In the genomic region with DNA sequence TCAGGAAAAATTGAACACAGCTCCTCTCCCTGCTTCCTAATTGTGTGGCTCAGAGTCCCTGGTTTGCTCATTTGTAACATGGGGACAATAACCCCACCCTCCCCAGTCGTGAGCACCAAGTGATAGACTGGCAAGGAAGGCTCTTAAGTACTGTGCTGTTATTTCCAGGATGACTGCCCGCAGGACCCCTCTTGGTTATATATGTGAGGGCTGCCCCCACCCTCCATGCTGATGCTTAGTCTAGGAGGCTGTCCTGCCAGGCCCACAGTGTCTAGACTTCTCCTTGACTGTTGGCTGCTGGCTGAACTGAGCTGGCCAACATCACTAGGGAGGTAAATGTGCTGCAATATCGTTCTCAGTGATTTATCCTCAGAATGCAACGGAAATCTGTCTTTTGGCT, we compare ENCODE assay signal across 27 cellular contexts.
"Had no signal": no experiment of that assay in that cellular context is flagged by ENCODE, and none has a peak within 500 bp of the region (broad histone marks: within the 10 kb centered on the region; RNA-seq: fewer than 3 reads in every experiment).

No MANE protein-coding gene starts in this region.

- H3K9me3 Mint-ChIP-seq: activated T-helper 1 cell treated with anti-CD3 and anti-CD28 coated beads, Interleukin-12 subunit alpha, Interleukin-12 subunit beta, Interleukin-2, Interleukin-4 antibody, amounts not matched to agents 30 ng/mL and 10 ng/mL and 1 ng/mL, durations not matched to agents 14 hours and 24 hours and 36 hours; naive thymus-derived CD8-positive, alpha-beta T cell; neural progenitor cell; stimulated activated naive B cell treated with anti-CD40 and anti-IgM and Interleukin-4, amounts not matched to agents 10 μg/mL and 1 μg/mL and 100 μg/mL, for 72 hours; T-cell; T-helper 2 cell treated with Interferon-gamma antibody and Interleukin-4, amounts not matched to agents 5 μg/mL and 100 μg/mL, for 36 hours had no signal

- H3K27me3 Mint-ChIP-seq: activated CD4-positive, alpha-beta T cell treated with anti-CD3 and anti-CD28 coated beads for 36 hours; naive thymus-derived CD8-positive, alpha-beta T cell; stimulated activated naive B cell treated with anti-CD40 and anti-IgM and Interleukin-4, amounts not matched to agents 10 μg/mL and 1 μg/mL and 100 μg/mL, for 72 hours; T-cell had no signal

- H3K27me3 ChIP-seq: dorsolateral prefrontal cortex, gastroesophageal sphincter, neural progenitor cell, right atrium auricular region, suprapubic skin, tibial artery had no signal

- H3K27ac ChIP-seq: gastroesophageal sphincter, neural progenitor cell, right atrium auricular region, suprapubic skin, tibial artery had no signal

- H3K4me3 ChIP-seq: dorsolateral prefrontal cortex, gastroesophageal sphincter, neural progenitor cell, right atrium auricular region, smooth muscle cell, suprapubic skin, tibial artery had no signal

- H3K27ac Mint-ChIP-seq: activated CD4-positive, alpha-beta T cell treated with anti-CD3 and anti-CD28 coated beads for 36 hours; activated T-helper 1 cell treated with anti-CD3 and anti-CD28 coated beads, Interleukin-12 subunit alpha, Interleukin-12 subunit beta, Interleukin-2, Interleukin-4 antibody, amounts not matched to agents 30 ng/mL and 10 ng/mL and 1 ng/mL, durations not matched to agents 14 hours and 24 hours and 36 hours; neural progenitor cell; stimulated activated naive B cell treated with anti-CD40 and anti-IgM and Interleukin-4, amounts not matched to agents 10 μg/mL and 1 μg/mL and 100 μg/mL, for 72 hours; T-cell; T-helper 2 cell treated with Interferon-gamma antibody and Interleukin-4, amounts not matched to agents 5 μg/mL and 100 μg/mL, for 36 hours had no signal

- H3K9ac ChIP-seq: neural progenitor cell had no signal

- H2AFZ ChIP-seq: neural progenitor cell had no signal

- ATAC-seq: activated CD4-positive, alpha-beta T cell treated with anti-CD3 and anti-CD28 coated beads for 36 hours; gastroesophageal sphincter; left colon; naive thymus-derived CD8-positive, alpha-beta T cell; stimulated activated naive B cell treated with anti-CD40 and anti-IgM and Interleukin-4, amounts not matched to agents 10 μg/mL and 1 μg/mL and 100 μg/mL, for 72 hours; T-cell had no signal

- H3K4me2 ChIP-seq: neural progenitor cell, smooth muscle cell had no signal

- H3K9me3 ChIP-seq: gastroesophageal sphincter, right atrium auricular region, suprapubic skin, tibial artery had no signal

- H3K36me3 ChIP-seq: neural progenitor cell, right atrium auricular region had no signal

- DNase-seq: activated CD4-positive, alpha-beta T cell treated with anti-CD3 and anti-CD28 coated beads for 36 hours; activated CD4-positive, alpha-beta T cell treated with anti-CD3 and anti-CD28 coated beads, Interleukin-2, amount 50 U/mL, for 4 hours; activated CD4-positive, CD25-positive, alpha-beta regulatory T cell; activated gamma-delta T cell treated with Interleukin-2 at 50 U/mL for 16 hours; activated naive CD4-positive, alpha-beta T cell treated with anti-CD3 and anti-CD28 coated beads, Interleukin-2, amount 50 U/mL, for 16 hours; activated T-cell treated with anti-CD3 and anti-CD28 coated beads, Interleukin-2, amount 50 U/mL, for 1 hour; amygdala; dorsolateral prefrontal cortex; effector memory CD4-positive, alpha-beta T cell; erythroblast; hippocampal formation; left colon; mammary epithelial cell; midbrain; naive thymus-derived CD8-positive, alpha-beta T cell; occipital lobe; stimulated activated CD4-positive, alpha-beta T cell treated with anti-CD3 and anti-CD28 coated beads, Interleukin-1b, Interleukin-23, amount 100 ng/mL, for 48 hours; stimulated activated naive B cell treated with anti-CD40 and anti-IgM and Interleukin-4, amounts not matched to agents 10 μg/mL and 1 μg/mL and 100 μg/mL, for 72 hours; T-cell; tibial artery had no signal

- H3K4me3 Mint-ChIP-seq: activated CD4-positive, alpha-beta T cell treated with anti-CD3 and anti-CD28 coated beads for 36 hours; activated T-helper 1 cell treated with anti-CD3 and anti-CD28 coated beads, Interleukin-12 subunit alpha, Interleukin-12 subunit beta, Interleukin-2, Interleukin-4 antibody, amounts not matched to agents 30 ng/mL and 10 ng/mL and 1 ng/mL, durations not matched to agents 14 hours and 24 hours and 36 hours; naive thymus-derived CD8-positive, alpha-beta T cell; neural progenitor cell; stimulated activated naive B cell treated with anti-CD40 and anti-IgM and Interleukin-4, amounts not matched to agents 10 μg/mL and 1 μg/mL and 100 μg/mL, for 72 hours; T-cell; T-helper 2 cell treated with Interferon-gamma antibody and Interleukin-4, amounts not matched to agents 5 μg/mL and 100 μg/mL, for 36 hours had no signal
